In genomic region chr2:168165418-168165817, GRCh38 we compare ENCODE assay signal across 13 cellular contexts.
DNase-seq lines count a peak whose midpoint lies in the region; ATAC-seq and TF ChIP-seq lines count a peak whose summit lies in the region.
"Had no signal": no experiment of that assay in that cellular context is flagged by ENCODE, and none has a peak within 500 bp of the region (broad histone marks: within the 10 kb centered on the region; RNA-seq: fewer than 3 reads in every experiment).

No MANE protein-coding gene starts in this region.

- H3K4me1 ChIP-seq in HCT116 (ENCODE audit: control insufficient read depth in 1 of 2, insufficient read depth in 2 of 2, low read length in 2 of 2): peaks cover 59 to 93% of the 10 kb centered on the region in 2 experiments
- peaks cover 0 to 6% of the 10 kb centered on the region in 2 donors for H3K4me1 ChIP-seq in left lung

- H3K36me3 ChIP-seq in HCT116 (ENCODE audit: control insufficient read depth in 1 of 2, insufficient read depth in 2 of 2, low read length in 2 of 2) (peaks cover 0 to 43% of the 10 kb centered on the region in 2 experiments; a peak in 1 of 4 replicates), brain microvascular endothelial cell (replicated peaks) (peaks cover 4% of the 10 kb centered on the region), left lung (no peaks in the 10 kb centered on the region)

- H3K9me3 ChIP-seq in HCT116 (ENCODE audit: control insufficient read depth in 1 of 2, insufficient read depth in 1 of 2, low read depth in 1 of 2, low read length in 2 of 2): no peaks in the 10 kb centered on the region
- no peaks in the 10 kb centered on the region for H3K9me3 ChIP-seq in left lung
- H3K9me3 ChIP-seq: esophagus muscularis mucosa had no signal

- peaks cover 13 to 41% (median 31%) of the 10 kb centered on the region in 4 donors for H3K4me1 Mint-ChIP-seq in naive thymus-derived CD8-positive, alpha-beta T cell

- in situ Hi-C loops in brain microvascular endothelial cell (cut with HindIII; ENCODE audit: low pct_ligation_motif_present, low sequenced_read_pairs): no loop called here

- H3K27me3 ChIP-seq in HCT116 (ENCODE audit: insufficient read depth, low read length) (no peaks in the 10 kb centered on the region), brain microvascular endothelial cell (replicated peaks) (no peaks in the 10 kb centered on the region), left lung (no peaks in the 10 kb centered on the region)
- H3K27me3 ChIP-seq: esophagus muscularis mucosa had no signal

- no TSS peak for BruUV-seq in HCT116 (replicated peaks; lab: Mats Ljungman, UMichigan)

- RAD21 ChIA-PET in HCT116 (lab: Charles Lee; ENCODE audit: low non-redundant PET in 1 of 2, low total read pairs in 2 of 2, uncharacterized antibody in 2 of 2, unreplicated experiment in 2 of 2): no interaction called here

- POLR2A ChIA-PET in HCT116 (lab: Charles Lee): interaction anchor here (1.2 kb wide), 1 partner anchor 10 kb away, joined by 3 read pairs; no protein-coding TSS in a partner anchor
- POLR2A ChIA-PET in naive thymus-derived CD8-positive, alpha-beta T cell (lab: Charles Lee): no interaction called here

- H2AFZ ChIP-seq in HCT116 (ENCODE audit: low read depth, low read length, poor library complexity, severe bottlenecking): no peak overlapping the region

- ATAC-seq in HCT116: no peak
- ATAC-seq in left lung: peak; percentile 47
- ATAC-seq in naive thymus-derived CD8-positive, alpha-beta T cell: no peak
- ATAC-seq in HG02588 (IDR thresholded peaks at IDR 0.05; ENCODE audit: unreplicated experiment): no peak

- H3K36me3 Mint-ChIP-seq in naive thymus-derived CD8-positive, alpha-beta T cell: peaks cover 0 to 56% (median 15%) of the 10 kb centered on the region in 3 donors

- no peak for TF ChIP-seq CTCF in HCT116 (IDR thresholded peaks at IDR 0.05 in 2 of 3, conservative IDR thresholded peaks at IDR 0.05 in 1 of 3; ENCODE audit: borderline replicate concordance in 1 of 3, insufficient read depth in 1 of 3, low read depth in 2 of 3, low read length in 2 of 3)
- no peak for TF ChIP-seq CTCF in brain microvascular endothelial cell (IDR thresholded peaks at IDR 0.05; ENCODE audit: low read depth, low read length, missing control alignments)
- no peak for TF ChIP-seq CTCF in left lung (IDR thresholded peaks at IDR 0.05)

- CTCF ChIA-PET in HCT116 (lab: Charles Lee): no interaction called here

- H3K4me3 Mint-ChIP-seq in naive thymus-derived CD8-positive, alpha-beta T cell: no peak overlapping the region

- no peak overlapping the region for H3K9ac ChIP-seq in HCT116 (ENCODE audit: low read length)

- TF ChIP-seq RAD21 in HCT116 (IDR thresholded peaks at IDR 0.05; ENCODE audit: low read depth): no peak

- DNase-seq in AG20443 (ENCODE audit: low spot score): peak; percentile 61
- DNase-seq in HCT116 (ENCODE audit: low read depth, low spot score): no peak
- peak; percentile 36 for DNase-seq in brain microvascular endothelial cell
- no peak for DNase-seq in left lung
- no peak for DNase-seq in NCI-H2081 treated with DMSO at 0.1 percent for 48 hours (lab: John Stamatoyannopoulos, UW)
- no peak for DNase-seq in naive thymus-derived CD8-positive, alpha-beta T cell
- DNase-seq in NCI-H82 (lab: John Stamatoyannopoulos, UW): no peak
- DNase-seq: caudate nucleus, COR-L47, islet precursor cell, NCI-H1105 treated with DMSO at 0.1 percent for 48 hours had no signal

- peaks cover 89% of the 10 kb centered on the region for H3K79me2 ChIP-seq in HCT116 (ENCODE audit: insufficient read depth, low read length)

- no peak overlapping the region for H3K4me3 ChIP-seq in HCT116 (replicated peaks in 1 of 2; ENCODE audit: low read depth in 1 of 2, low read length in 2 of 2)
- H3K4me3 ChIP-seq in brain microvascular endothelial cell (ENCODE audit: low read depth, low read length): no peak overlapping the region
- no peak overlapping the region for H3K4me3 ChIP-seq in left lung
- H3K4me3 ChIP-seq: esophagus muscularis mucosa had no signal

- no peaks in the 10 kb centered on the region for H3K27me3 Mint-ChIP-seq in naive thymus-derived CD8-positive, alpha-beta T cell

- intact Hi-C loops in HCT116 (cut with micrococcal nuclease) (loop anchor here (5.0 kb wide), 1 partner anchor 82 kb away; the partner anchor contains the start of gene STK39), left lung (cut with DNase I) (no loop called here)

- H3K4me2 ChIP-seq in HCT116 (ENCODE audit: low read length): peak overlapping the region; percentile 62; the same call in 1 of the 2 replicates

- no peak for TF ChIP-seq POLR2A in HCT116 (IDR thresholded peaks at IDR 0.05; ENCODE audit: borderline replicate concordance, extremely low read depth, insufficient read depth, insufficient read length)

- H3K27ac Mint-ChIP-seq in naive thymus-derived CD8-positive, alpha-beta T cell: peak overlapping the region in 1 of 10 donors; percentile 37

- H3K27ac ChIP-seq in HCT116 (ENCODE audit: low read depth, low read length): peak overlapping the region; percentile 89; the same call in 1 of the 2 replicates
- H3K27ac ChIP-seq in brain microvascular endothelial cell: no peak overlapping the region
- no peak overlapping the region for H3K27ac ChIP-seq in left lung
- H3K27ac ChIP-seq: esophagus muscularis mucosa had no signal

- H3K9me3 Mint-ChIP-seq in naive thymus-derived CD8-positive, alpha-beta T cell: no peaks in the 10 kb centered on the region

- H3K9me2 ChIP-seq in HCT116 (ENCODE audit: insufficient read depth): no peaks in the 10 kb centered on the region

- no peaks in the 10 kb centered on the region for H4K20me1 ChIP-seq in HCT116 (ENCODE audit: insufficient read depth)

TF ChIP-seq in HCT116, 20 proteins besides CTCF, POLR2A, EP300 and RAD21:
- TF ChIP-seq EZH2phosphoT487 (IDR thresholded peaks at IDR 0.05; ENCODE audit: borderline replicate concordance): no peak
- peak; percentile 45; the same call in 1 of the 2 replicates for TF ChIP-seq FOSL1 (IDR thresholded peaks at IDR 0.05; ENCODE audit: low read depth)
- peak; percentile 18; the same call in 1 of the 2 replicates for TF ChIP-seq SP1 (IDR thresholded peaks at IDR 0.05; ENCODE audit: low read depth)

Comparison
In these comparisons a context has a peak if more than half of its experiments do, and no peak if none do; other contexts are left out.
1. DNase-seq: peak in AG20443 (single experiment) and brain microvascular endothelial cell (single experiment); none in HCT116 (single experiment), left lung (0 of 2), NCI-H2081 treated with DMSO at 0.1 percent for 48 hours (single experiment), naive thymus-derived CD8-positive, alpha-beta T cell (0 of 10) and NCI-H82 (single experiment).